Comparison of ENCODE assay signal across 22 cellular contexts in genomic region chr3:190709351-190709773, GRCh38.
DNase-seq lines count a peak whose midpoint lies in the region; ATAC-seq, FAIRE-seq and TF ChIP-seq lines count a peak whose summit lies in the region.
"Had no signal": no experiment of that assay in that cellular context is flagged by ENCODE, and none has a peak within 500 bp of the region (broad histone marks: within the 10 kb centered on the region; RNA-seq: fewer than 3 reads in every experiment).

No MANE protein-coding gene starts in this region.

- POLR2A ChIA-PET in PC-9 (lab: Charles Lee; ENCODE audit: unreplicated experiment), result interaction anchor here (0.6 kb wide), 1 partner anchor 192 kb away, joined by 9 read pairs; no protein-coding TSS in a partner anchor

- no peaks in the 10 kb centered on the region; the same call in 1 of the 2 replicates for H3K9me3 ChIP-seq in PC-9 (ENCODE audit: insufficient read depth, low read depth)
- H3K9me3 ChIP-seq: esophagus muscularis mucosa, right atrium auricular region had no signal

- TF ChIP-seq CTCF in PC-9 (conservative IDR thresholded peaks at IDR 0.05), result no peak

- no peaks in the 10 kb centered on the region for H4K20me1 ChIP-seq in PC-9 (ENCODE audit: insufficient read depth)

- peaks cover 13% of the 10 kb centered on the region for H3K4me1 ChIP-seq in PC-9 (replicated peaks; ENCODE audit: insufficient read depth)
- H3K4me1 ChIP-seq: esophagus muscularis mucosa, neural progenitor cell, right atrium auricular region had no signal

- H3K36me3 ChIP-seq in PC-9 (ENCODE audit: low read depth), result no peaks in the 10 kb centered on the region
- H3K36me3 ChIP-seq: esophagus muscularis mucosa, neural progenitor cell, right atrium auricular region had no signal

- H3K27me3 ChIP-seq in PC-9 (ENCODE audit: insufficient read depth, low read depth), result no peaks in the 10 kb centered on the region
- H3K27me3 ChIP-seq: esophagus muscularis mucosa, neural progenitor cell, right atrium auricular region had no signal

- no peaks in the 10 kb centered on the region for H3K79me2 ChIP-seq in PC-9 (ENCODE audit: low read depth)

- no peak overlapping the region for H3K27ac ChIP-seq in PC-9
- H3K27ac ChIP-seq: esophagus muscularis mucosa, neural progenitor cell, right atrium auricular region had no signal

- DNase-seq in Daoy (ENCODE audit: low read depth), result peak; percentile 57
- peak; percentile 12 to 68 for DNase-seq in PC-9
- DNase-seq in non-pigmented ciliary epithelial cell (ENCODE audit: low read depth), result peak; percentile 17
- no peak for DNase-seq in occipital lobe (lab: John Stamatoyannopoulos, UW)
- DNase-seq: activated CD4-positive, alpha-beta T cell treated with anti-CD3 and anti-CD28 coated beads, Interleukin-2, amount 10 ng/mL, durations not matched to agents 24 days and 14 days; activated CD8-positive, alpha-beta memory T cell treated with anti-CD3 and anti-CD28 coated beads, Interleukin-2, amount 50 U/mL, for 4 hours; COR-L47; hippocampal formation; left cardiac atrium; NCI-H1105 treated with DMSO at 0.1 percent for 48 hours; NCI-H526 treated with DMSO at 0.1 percent for 48 hours; substantia nigra had no signal

- no peak overlapping the region for H3K4me3 ChIP-seq in PC-9
- H3K4me3 ChIP-seq: esophagus muscularis mucosa, GM12878, neural progenitor cell, right atrium auricular region had no signal

- ATAC-seq in HG02642 (IDR thresholded peaks at IDR 0.05; ENCODE audit: poor library complexity, unreplicated experiment), result no peak
- ATAC-seq in GM21717 (IDR thresholded peaks at IDR 0.05; ENCODE audit: unreplicated experiment), result no peak
- no peak for ATAC-seq in HG03342 (IDR thresholded peaks at IDR 0.05; ENCODE audit: unreplicated experiment)
- ATAC-seq: GM12878, left cardiac atrium had no signal

- no TSS peak for BruUV-seq in PC-9 (replicated peaks; lab: Mats Ljungman, UMichigan)

- intact Hi-C loops in PC-9 (cut with micrococcal nuclease; ENCODE audit: unreplicated experiment), result loop anchor here (10.0 kb wide), 1 partner anchor 675 kb away; no protein-coding TSS in a partner anchor

- no peak overlapping the region for H2AFZ ChIP-seq in PC-9
- H2AFZ ChIP-seq: neural progenitor cell had no signal

- no peak overlapping the region for H3K4me2 ChIP-seq in PC-9
- H3K4me2 ChIP-seq: neural progenitor cell had no signal

- no peaks in the 10 kb centered on the region for H3K9me2 ChIP-seq in PC-9 (ENCODE audit: insufficient read depth)

- H3F3A ChIP-seq in PC-9 (ENCODE audit: insufficient read depth, low read depth), result no peaks in the 10 kb centered on the region

- peak; percentile 76 for FAIRE-seq in endometrium (lab: Jason Lieb, UNC)
- FAIRE-seq: bronchial epithelial cell, GM12878, TTC549 had no signal

- CTCF ChIA-PET in PC-9 (lab: Charles Lee), result interaction anchor here (0.6 to 2.1 kb wide), 2 partner anchors 9 to 1363 kb away, joined by 4 to 5 read pairs; no protein-coding TSS in a partner anchor
